24 cellular contexts compared by ENCODE assay signal in the genomic region with DNA sequence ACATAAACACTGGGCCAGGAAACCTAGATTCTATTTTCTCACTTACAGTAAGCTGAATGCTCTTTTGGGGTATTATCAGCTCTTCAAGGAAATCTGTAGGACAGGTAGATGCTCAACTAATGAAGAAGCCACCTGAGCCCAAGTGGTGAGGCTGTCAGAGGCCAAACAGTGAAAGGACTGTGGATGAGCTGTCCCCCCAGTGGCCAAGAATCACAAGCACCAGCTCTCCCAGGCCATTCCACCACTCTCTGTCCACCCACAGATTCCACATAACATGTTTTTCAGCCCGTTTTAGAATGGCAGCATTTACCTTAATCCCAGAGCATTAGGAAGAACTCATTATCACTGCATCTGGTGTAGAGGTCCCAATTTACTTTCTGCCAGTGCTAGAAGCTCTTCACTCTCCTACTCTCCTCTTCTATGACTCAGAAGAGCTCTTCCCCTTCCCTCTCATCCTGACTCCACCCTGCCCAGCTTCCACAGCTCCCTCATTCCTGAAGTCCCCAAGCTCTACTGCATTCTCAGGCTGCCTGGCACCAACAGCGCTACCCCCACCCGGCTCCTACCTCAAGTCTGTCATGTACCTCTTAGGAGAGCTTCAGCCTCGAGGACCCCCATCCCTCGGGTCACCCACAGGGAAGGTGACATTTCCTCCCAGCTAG. TPM values are rescaled to one million over a fixed set of nuclear protein-coding genes. Genes with fewer than 3 reads are reported as not detected.
DNase-seq lines count a peak whose midpoint lies in the region; ATAC-seq, FAIRE-seq and TF ChIP-seq lines count a peak whose summit lies in the region.
"Had no signal": no experiment of that assay in that cellular context is flagged by ENCODE, and none has a peak within 500 bp of the region (broad histone marks: within the 10 kb centered on the region; RNA-seq: fewer than 3 reads in every experiment).

No MANE protein-coding gene starts in this region.

- H3K9me3 ChIP-seq in HepG2 (ENCODE audit: low read length) (no peaks in the 10 kb centered on the region), right lobe of liver (no peaks in the 10 kb centered on the region), keratinocyte (ENCODE audit: control insufficient read depth, low read depth, low read length) (no peaks in the 10 kb centered on the region), esophagus muscularis mucosa (no peaks in the 10 kb centered on the region)
- H3K9me3 ChIP-seq: esophagus squamous epithelium, heart left ventricle, lower lobe of right lung, transverse colon had no signal

- CTCF ChIA-PET in HepG2 (lab: Yijun Ruan, JAX; ENCODE audit: low intra/inter-chr PET ratio, low total read pairs): no interaction called here

- no peak for TF ChIP-seq EP300 in HepG2 (IDR thresholded peaks at IDR 0.05; ENCODE audit: low read depth in 2 of 2, low read length in 2 of 2)
- no peak for TF ChIP-seq EP300 in HepG2 (CRISPR knock-in tag; IDR thresholded peaks at IDR 0.05; ENCODE audit: borderline replicate concordance)
- TF ChIP-seq EP300 in esophagus muscularis mucosa (IDR thresholded peaks at IDR 0.05): no peak

- 25% methylated on average over 5 of the region's 5 CpGs for WGBS in HepG2 (ENCODE audit: low lambda C conversion rate)
- 65% methylated on average over 3 of the region's 5 CpGs for WGBS in right lobe of liver (ENCODE audit: insufficient coverage, low coverage, low lambda C conversion rate, missing lambda C conversion rate)
- WGBS in esophagus muscularis mucosa: 97% methylated on average over 5 of the region's 5 CpGs

- no peaks in the 10 kb centered on the region for H3K9me1 ChIP-seq in keratinocyte (ENCODE audit: control insufficient read depth, extremely low read depth, insufficient read depth, low read length)

- H3K27me3 ChIP-seq in HepG2 (ENCODE audit: control insufficient read depth in 1 of 2, insufficient read depth in 2 of 2, low read length in 2 of 2) (no peaks in the 10 kb centered on the region; a peak in 2 of 5 replicates), right lobe of liver (no peaks in the 10 kb centered on the region), keratinocyte (ENCODE audit: control insufficient read depth, extremely low read depth, insufficient read depth, low read length) (no peaks in the 10 kb centered on the region), esophagus muscularis mucosa (no peaks in the 10 kb centered on the region)
- H3K27me3 ChIP-seq: esophagus squamous epithelium, transverse colon had no signal

- H3K9ac ChIP-seq in HepG2 (ENCODE audit: insufficient read depth, low read depth, low read length): no peak overlapping the region
- H3K9ac ChIP-seq in keratinocyte (ENCODE audit: control insufficient read depth, extremely low read depth, insufficient read depth, low read length): no peak overlapping the region
- H3K9ac ChIP-seq: parathyroid adenoma had no signal

- intact Hi-C loops in HepG2 (cut with micrococcal nuclease; ENCODE audit: unreplicated experiment): no loop called here
- intact Hi-C loops in right lobe of liver (cut with DNase I): no loop called here
- intact Hi-C loops in esophagus muscularis mucosa (cut with DNase I): no loop called here

- TF ChIP-seq POLR2A in HepG2 (IDR thresholded peaks at IDR 0.05; ENCODE audit: insufficient read depth in 1 of 2, low read depth in 2 of 2, low read length in 2 of 2) (no peak), right lobe of liver (IDR thresholded peaks at IDR 0.05) (no peak), esophagus muscularis mucosa (IDR thresholded peaks at IDR 0.05; ENCODE audit: low read depth) (no peak)

- no peak for FAIRE-seq in HepG2 (lab: Jason Lieb, UNC)
- FAIRE-seq in keratinocyte (lab: Jason Lieb, UNC): peak; percentile 63
- FAIRE-seq: A204.1 had no signal

- no peak overlapping the region for H2AFZ ChIP-seq in HepG2 (ENCODE audit: low read length)
- H2AFZ ChIP-seq in keratinocyte (ENCODE audit: control insufficient read depth, low read length): no peak overlapping the region
- H2AFZ ChIP-seq: parathyroid adenoma had no signal

- H3K36me3 ChIP-seq in HepG2 (replicated peaks in 1 of 2; ENCODE audit: control insufficient read depth in 1 of 2, insufficient read depth in 2 of 2, low read length in 2 of 2) (no peaks in the 10 kb centered on the region), right lobe of liver (no peaks in the 10 kb centered on the region), keratinocyte (ENCODE audit: control insufficient read depth in 2 of 2, extremely low read depth in 1 of 2, insufficient read depth in 2 of 2, low read length in 2 of 2) (no peaks in the 10 kb centered on the region), esophagus muscularis mucosa (no peaks in the 10 kb centered on the region)
- H3K36me3 ChIP-seq: esophagus squamous epithelium, heart left ventricle, lower lobe of right lung, transverse colon had no signal

- TF ChIP-seq CTCF in HepG2 (CRISPR knock-in tag; IDR thresholded peaks at IDR 0.05) (no peak), right lobe of liver (IDR thresholded peaks at IDR 0.05) (no peak), keratinocyte (optimal IDR thresholded peaks at IDR 0.05 in 1 of 3, IDR thresholded peaks at IDR 0.05 in 1 of 3, conservative IDR thresholded peaks at IDR 0.05 in 1 of 3; ENCODE audit: extremely low read depth in 1 of 3, insufficient read depth in 2 of 3, low read length in 3 of 3) (peak; percentile 18 to 20 (median 19)), esophagus muscularis mucosa (IDR thresholded peaks at IDR 0.05) (no peak)

- TF ChIP-seq RAD21 in HepG2 (CRISPR knock-in tag; IDR thresholded peaks at IDR 0.05): no peak

- H3K79me2 ChIP-seq in HepG2 (ENCODE audit: insufficient read depth, low read length): no peaks in the 10 kb centered on the region
- no peaks in the 10 kb centered on the region for H3K79me2 ChIP-seq in keratinocyte (ENCODE audit: control insufficient read depth, insufficient read depth, low read length)
- H3K79me2 ChIP-seq: parathyroid adenoma had no signal

- H3K27ac ChIP-seq in HepG2 (ENCODE audit: extremely low read length, insufficient read depth, low read length) (no peak overlapping the region), right lobe of liver (no peak overlapping the region), keratinocyte (ENCODE audit: control insufficient read depth, insufficient read depth, low read length) (no peak overlapping the region), esophagus muscularis mucosa (replicated peaks in 1 of 4) (no peak overlapping the region)
- H3K27ac ChIP-seq: esophagus squamous epithelium, heart left ventricle, lower lobe of right lung, parathyroid adenoma, transverse colon had no signal

- no peak overlapping the region for H3K4me2 ChIP-seq in HepG2 (ENCODE audit: low read depth, low read length)
- H3K4me2 ChIP-seq in keratinocyte (ENCODE audit: control insufficient read depth, extremely low read depth, insufficient read depth, low read depth, low read length): peak overlapping the region; percentile 61

- no TSS peak for BruUV-seq in HepG2 (replicated peaks; lab: Mats Ljungman, UMichigan)

- H3K4me1 ChIP-seq in HepG2 (ENCODE audit: insufficient read depth, low read length) (no peaks in the 10 kb centered on the region), right lobe of liver (no peaks in the 10 kb centered on the region), keratinocyte (ENCODE audit: control insufficient read depth, extremely low read depth, insufficient read depth, low read length) (peaks cover 13% of the 10 kb centered on the region), esophagus muscularis mucosa (no peaks in the 10 kb centered on the region)
- H3K4me1 ChIP-seq: esophagus squamous epithelium, heart left ventricle, lower lobe of right lung, parathyroid adenoma, transverse colon had no signal

- in situ Hi-C loops in HepG2 (cut with HindIII; ENCODE audit: extremely low pct_ligation_motif_present, low pct_unique_long_range_greater_than_20kb): no loop called here

- H3K4me3 ChIP-seq in HepG2 (replicated peaks in 1 of 3; ENCODE audit: insufficient read depth in 1 of 3, low read depth in 2 of 3, low read length in 3 of 3) (no peak overlapping the region), right lobe of liver (no peak overlapping the region), keratinocyte (ENCODE audit: control insufficient read depth in 2 of 3, extremely low read depth in 1 of 3, insufficient read depth in 2 of 3, low read depth in 1 of 3, low read length in 3 of 3) (no peak overlapping the region), esophagus muscularis mucosa (no peak overlapping the region)
- H3K4me3 ChIP-seq: esophagus squamous epithelium, heart left ventricle, lower lobe of right lung, transverse colon had no signal

- ATAC-seq in HepG2: peak; percentile 89
- no peak for ATAC-seq in right lobe of liver
- peak; percentile 62 for ATAC-seq in SK-N-SH treated with all-trans-retinoic acid at 6 μM for 48 hours
- ATAC-seq: heart left ventricle; lower lobe of right lung; naive thymus-derived CD4-positive, alpha-beta T cell; stimulated activated naive CD8-positive, alpha-beta T cell treated with anti-CD3 and anti-CD28 coated beads, Interleukin-15, Interleukin-2, amounts not matched to agents 100 U/mL and 50 U/mL, for 24 hours had no signal

- no peaks in the 10 kb centered on the region for H4K20me1 ChIP-seq in HepG2 (ENCODE audit: insufficient read depth, low read length)
- no peaks in the 10 kb centered on the region for H4K20me1 ChIP-seq in keratinocyte (ENCODE audit: control insufficient read depth, extremely low read depth, insufficient read depth, low read length)

- DNase-seq in HepG2 (ENCODE audit: low spot score) (no peak), right lobe of liver (no peak), keratinocyte (ENCODE audit: low read depth, low spot score) (peak; percentile 33), T-helper 9 cell (no peak), esophagus muscularis mucosa (ENCODE audit: extremely low spot score) (no peak), glomerular visceral epithelial cell (ENCODE audit: extremely low spot score) (no peak)
- no peak for DNase-seq in stimulated activated CD4-positive, alpha-beta T cell treated with anti-CD3 and anti-CD28 coated beads, Interleukin-1b, Interleukin-23, amount 100 ng/mL, for 48 hours
- DNase-seq: activated CD4-positive, alpha-beta T cell treated with anti-CD3 and anti-CD28 coated beads, Interleukin-2, amount 50 U/mL, for 4 hours; activated T-cell treated with anti-CD3 and anti-CD28 coated beads for 4 hours; amygdala; CD4-positive, CD25-positive, alpha-beta regulatory T cell; esophagus squamous epithelium; heart left ventricle; lower lobe of right lung; naive thymus-derived CD4-positive, alpha-beta T cell; NCI-H1417; NCI-H526 treated with DMSO at 0.1 percent for 48 hours; SHP77 treated with DMSO at 0.1 percent for 48 hours; stimulated activated naive CD8-positive, alpha-beta T cell treated with anti-CD3 and anti-CD28 coated beads, Interleukin-15, Interleukin-2, amounts not matched to agents 100 U/mL and 50 U/mL, for 24 hours; T-helper 1 cell; transverse colon had no signal

- POLR2A ChIA-PET in HepG2 (lab: Yijun Ruan, JAX): no interaction called here

- dilution Hi-C loops in keratinocyte (cut with MboI; ENCODE audit: extremely low pct_ligation_motif_present, low sequenced_read_pairs): no loop called here

RNA-seq across cellular contexts. Expression of a gene that starts 43.8 kb away (rescaled TPM):
- 97.3 and 103 TPM in 2 replicates for total RNA-seq in HepG2 (2016; rRNA removed; fragmentation: Illumina TruSeq; extraction: Trizol)
- total RNA-seq in HepG2 (2016; cell fraction: cytosol; rRNA removed; fragmentation: Illumina TruSeq; extraction: Trizol; ENCODE audit: low read depth): 22.0 and 22.8 TPM in 2 replicates
- total RNA-seq in HepG2 (2016; cell fraction: insoluble cytoplasmic fraction; rRNA removed; fragmentation: Illumina TruSeq; extraction: Trizol): 82.8 and 104 TPM in 2 replicates
- 51.0 and 56.4 TPM in 2 replicates for total RNA-seq in HepG2 (2016; cell fraction: membrane; rRNA removed; fragmentation: Illumina TruSeq; extraction: Trizol)
- 78.9 and 79.4 TPM in 2 replicates for total RNA-seq in HepG2 (2016; cell fraction: nucleus; rRNA removed; fragmentation: Illumina TruSeq; extraction: Trizol)
- polyA plus RNA-seq in HepG2 (2011; rRNA removed): 190 and 239 TPM in 2 replicates
- polyA plus RNA-seq in HepG2 (2011; cell fraction: cytosol; rRNA removed): 210 and 213 TPM in 2 replicates
- polyA plus RNA-seq in HepG2 (2011; cell fraction: nucleus; rRNA removed): 82.9 and 100 TPM in 2 replicates
- 89.3 and 114 TPM in 2 replicates for polyA plus RNA-seq in HepG2 (2012)
- 27.3 and 29.3 TPM in 2 replicates for polyA plus RNA-seq in HepG2 (2016; cell fraction: cytosol; fragmentation: Illumina TruSeq; extraction: Trizol; ENCODE audit: low read depth)
- 157 and 193 TPM in 2 replicates for polyA plus RNA-seq in HepG2 (2016; cell fraction: insoluble cytoplasmic fraction; fragmentation: Illumina TruSeq; extraction: Trizol; ENCODE audit: low read depth)
- 52.8 and 61.7 TPM in 2 replicates for polyA plus RNA-seq in HepG2 (2016; cell fraction: membrane; fragmentation: Illumina TruSeq; extraction: Trizol; ENCODE audit: low read depth)
- polyA plus RNA-seq in HepG2 (2016; cell fraction: nucleus; fragmentation: Illumina TruSeq; extraction: Trizol; ENCODE audit: insufficient read depth, low read depth): 107 and 115 TPM in 2 replicates
- 108 and 236 TPM in 2 replicates for polyA minus RNA-seq in HepG2 (2011; rRNA and poly(A)+ RNA removed; ENCODE audit: low replicate concordance)
- polyA minus RNA-seq in HepG2 (2011; cell fraction: cytosol; rRNA and poly(A)+ RNA removed): 74.6 and 85.1 TPM in 2 replicates
- 157 and 204 TPM in 2 replicates for polyA minus RNA-seq in HepG2 (2011; cell fraction: nucleus; rRNA and poly(A)+ RNA removed)
- 10 to 100 TPM; 32.8 to 47.6 (median 37.6) TPM for total RNA-seq in right lobe of liver
- polyA plus RNA-seq in keratinocyte: 120 to 160 TPM (median 125 TPM) in 3 replicates
- polyA plus RNA-seq in keratinocyte (2011; ENCODE audit: low read depth): 24.0 TPM
- 122 and 164 TPM in 2 replicates for polyA plus RNA-seq in keratinocyte (2011; cell fraction: cytosol; rRNA removed)
- 131 TPM in 2 replicates for polyA plus RNA-seq in keratinocyte (2011; cell fraction: nucleus; rRNA removed)
- 62.2 and 84.2 TPM in 2 replicates for polyA plus RNA-seq in keratinocyte (2012; ENCODE audit: low replicate concordance)
- polyA minus RNA-seq in keratinocyte: 91.1 to 102 TPM (median 98.5 TPM) in 3 replicates
- polyA minus RNA-seq in keratinocyte (2011; cell fraction: cytosol; rRNA and poly(A)+ RNA removed): 113 TPM
- polyA minus RNA-seq in keratinocyte (2011; cell fraction: nucleus; rRNA and poly(A)+ RNA removed): 34.8 and 53.3 TPM in 2 replicates
- 10 to 100 TPM; 32.6 to 54.0 (median 42.1) TPM for total RNA-seq in esophagus muscularis mucosa

Comparison
In these comparisons a context has a peak if more than half of its experiments do, and no peak if none do; other contexts are left out.
1. ATAC-seq: peak in HepG2 (single experiment) and SK-N-SH treated with all-trans-retinoic acid at 6 μM for 48 hours (single experiment); none in right lobe of liver (0 of 4).
2. CTCF ChIP-seq: peak in keratinocyte (3 of 3); none in HepG2 (single experiment), right lobe of liver (0 of 4) and esophagus muscularis mucosa (0 of 3).